In the genomic region with DNA sequence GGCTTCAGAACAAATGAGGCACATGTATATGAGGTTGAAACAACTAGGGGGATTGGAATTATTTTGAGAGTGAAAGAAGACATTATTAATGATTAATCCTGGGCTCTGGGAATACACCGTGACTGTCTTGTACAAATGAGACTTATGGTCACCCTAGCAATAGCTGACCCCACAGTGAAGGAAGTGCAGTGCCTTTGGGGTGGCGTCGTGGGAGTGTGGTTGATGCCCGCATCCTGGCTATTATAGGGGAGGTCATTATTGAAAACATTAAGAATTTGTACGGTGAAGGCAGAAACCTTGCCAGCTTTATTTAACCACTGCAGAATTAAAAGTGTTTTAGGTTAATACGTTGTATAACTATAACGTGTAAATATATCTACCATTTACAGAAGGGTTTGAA, we compare ENCODE assay signal across 6 cellular contexts.
"Had no signal": no experiment of that assay in that cellular context is flagged by ENCODE, and none has a peak within 500 bp of the region (broad histone marks: within the 10 kb centered on the region; RNA-seq: fewer than 3 reads in every experiment).

No MANE protein-coding gene starts in this region.

- H3K27ac ChIP-seq: HL-60, KMS-11 had no signal

- DNase-seq: IMR-90, KBM-7, KG1 had no signal

- H3K4me3 ChIP-seq: K562 had no signal
